In the genomic region with DNA sequence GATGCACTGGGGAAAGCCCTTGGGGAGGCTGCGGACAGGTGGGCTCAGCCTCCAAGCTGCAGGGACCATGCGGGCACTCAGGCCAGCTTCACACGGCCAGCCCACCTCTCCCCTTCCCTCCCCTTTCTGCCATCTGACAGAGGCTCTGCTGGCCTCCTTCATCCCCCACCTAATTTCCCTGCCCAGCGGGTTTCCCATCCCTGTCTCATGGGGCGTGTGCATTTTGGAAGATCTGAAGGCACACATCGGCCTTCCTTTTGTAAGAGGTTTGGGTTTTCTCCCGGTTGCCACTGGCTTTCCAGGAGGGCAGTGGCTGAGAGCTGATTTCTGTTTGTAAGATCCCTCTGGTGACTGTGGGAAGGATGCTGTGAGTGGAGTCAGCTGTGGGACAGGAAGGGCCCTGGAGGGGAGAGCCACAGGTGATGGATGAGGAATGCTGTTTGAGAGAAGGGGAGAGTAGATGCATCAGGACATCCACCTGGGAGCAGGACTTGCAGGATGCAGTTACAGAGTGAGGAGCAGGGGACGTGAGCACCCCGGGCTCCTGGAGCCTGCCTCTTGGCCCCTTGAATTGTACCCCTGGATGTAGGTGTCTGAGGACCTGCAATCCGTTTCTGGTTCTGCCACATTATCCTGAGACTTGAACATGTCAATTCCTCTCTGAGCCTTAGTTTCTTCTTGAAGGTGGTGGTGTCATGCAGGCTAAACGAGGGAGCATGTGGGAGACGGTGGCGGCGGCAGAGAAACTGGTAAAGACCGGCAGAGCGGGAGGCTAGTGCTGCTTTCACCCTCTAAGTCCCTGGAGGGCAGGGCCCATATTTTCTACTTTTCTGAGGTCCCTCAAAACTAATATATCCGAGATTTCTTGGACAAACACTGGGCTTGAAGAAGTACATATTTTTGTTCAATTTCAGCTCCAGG, we compare ENCODE assay signal across 1 cellular context.
TF ChIP-seq lines count a peak whose summit lies in the region.

No MANE protein-coding gene starts in this region.

TF ChIP-seq in HepG2, 621 proteins besides CTCF, POLR2A, EP300 and RAD21 (continued from another document and continues in another):
- TF ChIP-seq, protein P1, sequence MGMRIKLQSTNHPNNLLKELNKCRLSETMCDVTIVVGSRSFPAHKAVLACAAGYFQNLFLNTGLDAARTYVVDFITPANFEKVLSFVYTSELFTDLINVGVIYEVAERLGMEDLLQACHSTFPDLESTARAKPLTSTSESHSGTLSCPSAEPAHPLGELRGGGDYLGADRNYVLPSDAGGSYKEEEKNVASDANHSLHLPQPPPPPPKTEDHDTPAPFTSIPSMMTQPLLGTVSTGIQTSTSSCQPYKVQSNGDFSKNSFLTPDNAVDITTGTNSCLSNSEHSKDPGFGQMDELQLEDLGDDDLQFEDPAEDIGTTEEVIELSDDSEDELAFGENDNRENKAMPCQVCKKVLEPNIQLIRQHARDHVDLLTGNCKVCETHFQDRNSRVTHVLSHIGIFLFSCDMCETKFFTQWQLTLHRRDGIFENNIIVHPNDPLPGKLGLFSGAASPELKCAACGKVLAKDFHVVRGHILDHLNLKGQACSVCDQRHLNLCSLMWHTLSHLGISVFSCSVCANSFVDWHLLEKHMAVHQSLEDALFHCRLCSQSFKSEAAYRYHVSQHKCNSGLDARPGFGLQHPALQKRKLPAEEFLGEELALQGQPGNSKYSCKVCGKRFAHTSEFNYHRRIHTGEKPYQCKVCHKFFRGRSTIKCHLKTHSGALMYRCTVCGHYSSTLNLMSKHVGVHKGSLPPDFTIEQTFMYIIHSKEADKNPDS (CRISPR knock-in tag; IDR thresholded peaks at IDR 0.05), result no peak
- TF ChIP-seq, protein P2, sequence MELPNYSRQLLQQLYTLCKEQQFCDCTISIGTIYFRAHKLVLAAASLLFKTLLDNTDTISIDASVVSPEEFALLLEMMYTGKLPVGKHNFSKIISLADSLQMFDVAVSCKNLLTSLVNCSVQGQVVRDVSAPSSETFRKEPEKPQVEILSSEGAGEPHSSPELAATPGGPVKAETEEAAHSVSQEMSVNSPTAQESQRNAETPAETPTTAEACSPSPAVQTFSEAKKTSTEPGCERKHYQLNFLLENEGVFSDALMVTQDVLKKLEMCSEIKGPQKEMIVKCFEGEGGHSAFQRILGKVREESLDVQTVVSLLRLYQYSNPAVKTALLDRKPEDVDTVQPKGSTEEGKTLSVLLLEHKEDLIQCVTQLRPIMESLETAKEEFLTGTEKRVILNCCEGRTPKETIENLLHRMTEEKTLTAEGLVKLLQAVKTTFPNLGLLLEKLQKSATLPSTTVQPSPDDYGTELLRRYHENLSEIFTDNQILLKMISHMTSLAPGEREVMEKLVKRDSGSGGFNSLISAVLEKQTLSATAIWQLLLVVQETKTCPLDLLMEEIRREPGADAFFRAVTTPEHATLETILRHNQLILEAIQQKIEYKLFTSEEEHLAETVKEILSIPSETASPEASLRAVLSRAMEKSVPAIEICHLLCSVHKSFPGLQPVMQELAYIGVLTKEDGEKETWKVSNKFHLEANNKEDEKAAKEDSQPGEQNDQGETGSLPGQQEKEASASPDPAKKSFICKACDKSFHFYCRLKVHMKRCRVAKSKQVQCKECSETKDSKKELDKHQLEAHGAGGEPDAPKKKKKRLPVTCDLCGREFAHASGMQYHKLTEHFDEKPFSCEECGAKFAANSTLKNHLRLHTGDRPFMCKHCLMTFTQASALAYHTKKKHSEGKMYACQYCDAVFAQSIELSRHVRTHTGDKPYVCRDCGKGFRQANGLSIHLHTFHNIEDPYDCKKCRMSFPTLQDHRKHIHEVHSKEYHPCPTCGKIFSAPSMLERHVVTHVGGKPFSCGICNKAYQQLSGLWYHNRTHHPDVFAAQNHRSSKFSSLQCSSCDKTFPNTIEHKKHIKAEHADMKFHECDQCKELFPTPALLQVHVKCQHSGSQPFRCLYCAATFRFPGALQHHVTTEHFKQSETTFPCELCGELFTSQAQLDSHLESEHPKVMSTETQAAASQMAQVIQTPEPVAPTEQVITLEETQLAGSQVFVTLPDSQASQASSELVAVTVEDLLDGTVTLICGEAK (IDR thresholded peaks at IDR 0.05), result no peak
- TF ChIP-seq, protein P2 (CRISPR knock-in tag; IDR thresholded peaks at IDR 0.05), result 0 out of 2 replicates have a peak, but pooled peaks have one; percentile 30
- TF ChIP-seq ZNF282 (IDR thresholded peaks at IDR 0.05; ENCODE audit: partially characterized antibody) (no peak), AGO2 (optimal IDR thresholded peaks at IDR 0.05; ENCODE audit: low read depth, low read length) (no peak), POGZ (CRISPR knock-in tag; IDR thresholded peaks at IDR 0.05) (no peak; the same call in 1 of the 2 replicates), TCF12 (IDR thresholded peaks at IDR 0.05) (no peak), TCF12 (CRISPR knock-in tag; IDR thresholded peaks at IDR 0.05) (no peak), NONO (IDR thresholded peaks at IDR 0.05) (no peak), NONO (CRISPR knock-in tag; conservative IDR thresholded peaks at IDR 0.05) (no peak), ATRX (CRISPR knock-in tag; IDR thresholded peaks at IDR 0.05; ENCODE audit: borderline replicate concordance) (no peak), ZNF510 (CRISPR knock-in tag; IDR thresholded peaks at IDR 0.05; ENCODE audit: low read depth) (no peak), SOX5 (CRISPR knock-in tag; IDR thresholded peaks at IDR 0.05; ENCODE audit: borderline replicate concordance) (no peak), KLF15 (CRISPR knock-in tag; IDR thresholded peaks at IDR 0.05; ENCODE audit: borderline replicate concordance) (no peak), ZFAT (CRISPR knock-in tag; conservative IDR thresholded peaks at IDR 0.05) (no peak), ZFP41 (CRISPR knock-in tag; IDR thresholded peaks at IDR 0.05; ENCODE audit: borderline replicate concordance) (no peak), TP53 (CRISPR knock-in tag; conservative IDR thresholded peaks at IDR 0.05) (no peak), ZNF431 (CRISPR knock-in tag; IDR thresholded peaks at IDR 0.05; ENCODE audit: borderline replicate concordance, low read depth) (no peak), ZNF891 (CRISPR knock-in tag; IDR thresholded peaks at IDR 0.05) (peak; percentile 62; the same call in 1 of the 2 replicates), HOXD1 (CRISPR knock-in tag; IDR thresholded peaks at IDR 0.05) (no peak), ZNF451 (CRISPR knock-in tag; IDR thresholded peaks at IDR 0.05) (no peak), PHF20 (CRISPR knock-in tag; IDR thresholded peaks at IDR 0.05) (0 out of 2 replicates have a peak, but pooled peaks have one; percentile 44), EEA1 (CRISPR knock-in tag; IDR thresholded peaks at IDR 0.05; ENCODE audit: borderline replicate concordance) (no peak; the same call in 1 of the 2 replicates), ZNF792 (CRISPR knock-in tag; IDR thresholded peaks at IDR 0.05) (no peak), ZNF251 (CRISPR knock-in tag; IDR thresholded peaks at IDR 0.05) (no peak), ZNF232 (CRISPR knock-in tag; IDR thresholded peaks at IDR 0.05; ENCODE audit: borderline replicate concordance) (no peak), ZFP82 (CRISPR knock-in tag; IDR thresholded peaks at IDR 0.05; ENCODE audit: borderline replicate concordance) (no peak), RNF2 (conservative IDR thresholded peaks at IDR 0.05; ENCODE audit: low read depth) (no peak), ZNF570 (CRISPR knock-in tag; IDR thresholded peaks at IDR 0.05; ENCODE audit: borderline replicate concordance) (no peak), PLRG1 (conservative IDR thresholded peaks at IDR 0.05) (no peak), SOX6 (IDR thresholded peaks at IDR 0.05) (no peak), SOX6 (CRISPR knock-in tag; IDR thresholded peaks at IDR 0.05) (no peak), ZNF343 (CRISPR knock-in tag; IDR thresholded peaks at IDR 0.05) (0 out of 2 replicates have a peak, but pooled peaks have one; percentile 2), SIN3A (IDR thresholded peaks at IDR 0.05; ENCODE audit: borderline replicate concordance, low read depth, low read length) (no peak), MED8 (CRISPR knock-in tag; IDR thresholded peaks at IDR 0.05; ENCODE audit: insufficient replicate concordance) (no peak), ZFP90 (CRISPR knock-in tag; IDR thresholded peaks at IDR 0.05; ENCODE audit: borderline replicate concordance) (no peak)
- TF ChIP-seq, protein P3, sequence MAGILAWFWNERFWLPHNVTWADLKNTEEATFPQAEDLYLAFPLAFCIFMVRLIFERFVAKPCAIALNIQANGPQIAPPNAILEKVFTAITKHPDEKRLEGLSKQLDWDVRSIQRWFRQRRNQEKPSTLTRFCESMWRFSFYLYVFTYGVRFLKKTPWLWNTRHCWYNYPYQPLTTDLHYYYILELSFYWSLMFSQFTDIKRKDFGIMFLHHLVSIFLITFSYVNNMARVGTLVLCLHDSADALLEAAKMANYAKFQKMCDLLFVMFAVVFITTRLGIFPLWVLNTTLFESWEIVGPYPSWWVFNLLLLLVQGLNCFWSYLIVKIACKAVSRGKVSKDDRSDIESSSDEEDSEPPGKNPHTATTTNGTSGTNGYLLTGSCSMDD (CRISPR knock-in tag; IDR thresholded peaks at IDR 0.05), result no peak
- TF ChIP-seq, protein P4, sequence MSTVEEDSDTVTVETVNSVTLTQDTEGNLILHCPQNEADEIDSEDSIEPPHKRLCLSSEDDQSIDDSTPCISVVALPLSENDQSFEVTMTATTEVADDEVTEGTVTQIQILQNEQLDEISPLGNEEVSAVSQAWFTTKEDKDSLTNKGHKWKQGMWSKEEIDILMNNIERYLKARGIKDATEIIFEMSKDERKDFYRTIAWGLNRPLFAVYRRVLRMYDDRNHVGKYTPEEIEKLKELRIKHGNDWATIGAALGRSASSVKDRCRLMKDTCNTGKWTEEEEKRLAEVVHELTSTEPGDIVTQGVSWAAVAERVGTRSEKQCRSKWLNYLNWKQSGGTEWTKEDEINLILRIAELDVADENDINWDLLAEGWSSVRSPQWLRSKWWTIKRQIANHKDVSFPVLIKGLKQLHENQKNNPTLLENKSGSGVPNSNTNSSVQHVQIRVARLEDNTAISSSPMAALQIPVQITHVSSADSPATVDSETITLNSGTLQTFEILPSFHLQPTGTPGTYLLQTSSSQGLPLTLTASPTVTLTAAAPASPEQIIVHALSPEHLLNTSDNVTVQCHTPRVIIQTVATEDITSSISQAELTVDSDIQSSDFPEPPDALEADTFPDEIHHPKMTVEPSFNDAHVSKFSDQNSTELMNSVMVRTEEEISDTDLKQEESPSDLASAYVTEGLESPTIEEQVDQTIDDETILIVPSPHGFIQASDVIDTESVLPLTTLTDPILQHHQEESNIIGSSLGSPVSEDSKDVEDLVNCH (CRISPR knock-in tag; IDR thresholded peaks at IDR 0.05), result no peak
- TF ChIP-seq, protein P5, sequence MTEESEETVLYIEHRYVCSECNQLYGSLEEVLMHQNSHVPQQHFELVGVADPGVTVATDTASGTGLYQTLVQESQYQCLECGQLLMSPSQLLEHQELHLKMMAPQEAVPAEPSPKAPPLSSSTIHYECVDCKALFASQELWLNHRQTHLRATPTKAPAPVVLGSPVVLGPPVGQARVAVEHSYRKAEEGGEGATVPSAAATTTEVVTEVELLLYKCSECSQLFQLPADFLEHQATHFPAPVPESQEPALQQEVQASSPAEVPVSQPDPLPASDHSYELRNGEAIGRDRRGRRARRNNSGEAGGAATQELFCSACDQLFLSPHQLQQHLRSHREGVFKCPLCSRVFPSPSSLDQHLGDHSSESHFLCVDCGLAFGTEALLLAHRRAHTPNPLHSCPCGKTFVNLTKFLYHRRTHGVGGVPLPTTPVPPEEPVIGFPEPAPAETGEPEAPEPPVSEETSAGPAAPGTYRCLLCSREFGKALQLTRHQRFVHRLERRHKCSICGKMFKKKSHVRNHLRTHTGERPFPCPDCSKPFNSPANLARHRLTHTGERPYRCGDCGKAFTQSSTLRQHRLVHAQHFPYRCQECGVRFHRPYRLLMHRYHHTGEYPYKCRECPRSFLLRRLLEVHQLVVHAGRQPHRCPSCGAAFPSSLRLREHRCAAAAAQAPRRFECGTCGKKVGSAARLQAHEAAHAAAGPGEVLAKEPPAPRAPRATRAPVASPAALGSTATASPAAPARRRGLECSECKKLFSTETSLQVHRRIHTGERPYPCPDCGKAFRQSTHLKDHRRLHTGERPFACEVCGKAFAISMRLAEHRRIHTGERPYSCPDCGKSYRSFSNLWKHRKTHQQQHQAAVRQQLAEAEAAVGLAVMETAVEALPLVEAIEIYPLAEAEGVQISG (CRISPR knock-in tag; IDR thresholded peaks at IDR 0.05), result no peak
- TF ChIP-seq, protein P6, sequence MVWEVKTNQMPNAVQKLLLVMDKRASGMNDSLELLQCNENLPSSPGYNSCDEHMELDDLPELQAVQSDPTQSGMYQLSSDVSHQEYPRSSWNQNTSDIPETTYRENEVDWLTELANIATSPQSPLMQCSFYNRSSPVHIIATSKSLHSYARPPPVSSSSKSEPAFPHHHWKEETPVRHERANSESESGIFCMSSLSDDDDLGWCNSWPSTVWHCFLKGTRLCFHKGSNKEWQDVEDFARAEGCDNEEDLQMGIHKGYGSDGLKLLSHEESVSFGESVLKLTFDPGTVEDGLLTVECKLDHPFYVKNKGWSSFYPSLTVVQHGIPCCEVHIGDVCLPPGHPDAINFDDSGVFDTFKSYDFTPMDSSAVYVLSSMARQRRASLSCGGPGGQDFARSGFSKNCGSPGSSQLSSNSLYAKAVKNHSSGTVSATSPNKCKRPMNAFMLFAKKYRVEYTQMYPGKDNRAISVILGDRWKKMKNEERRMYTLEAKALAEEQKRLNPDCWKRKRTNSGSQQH (CRISPR knock-in tag; IDR thresholded peaks at IDR 0.05; ENCODE audit: low read depth), result no peak
- TF ChIP-seq, protein P7, sequence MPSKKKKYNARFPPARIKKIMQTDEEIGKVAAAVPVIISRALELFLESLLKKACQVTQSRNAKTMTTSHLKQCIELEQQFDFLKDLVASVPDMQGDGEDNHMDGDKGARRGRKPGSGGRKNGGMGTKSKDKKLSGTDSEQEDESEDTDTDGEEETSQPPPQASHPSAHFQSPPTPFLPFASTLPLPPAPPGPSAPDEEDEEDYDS (CRISPR knock-in tag; IDR thresholded peaks at IDR 0.05), result no peak
